In the genomic region with DNA sequence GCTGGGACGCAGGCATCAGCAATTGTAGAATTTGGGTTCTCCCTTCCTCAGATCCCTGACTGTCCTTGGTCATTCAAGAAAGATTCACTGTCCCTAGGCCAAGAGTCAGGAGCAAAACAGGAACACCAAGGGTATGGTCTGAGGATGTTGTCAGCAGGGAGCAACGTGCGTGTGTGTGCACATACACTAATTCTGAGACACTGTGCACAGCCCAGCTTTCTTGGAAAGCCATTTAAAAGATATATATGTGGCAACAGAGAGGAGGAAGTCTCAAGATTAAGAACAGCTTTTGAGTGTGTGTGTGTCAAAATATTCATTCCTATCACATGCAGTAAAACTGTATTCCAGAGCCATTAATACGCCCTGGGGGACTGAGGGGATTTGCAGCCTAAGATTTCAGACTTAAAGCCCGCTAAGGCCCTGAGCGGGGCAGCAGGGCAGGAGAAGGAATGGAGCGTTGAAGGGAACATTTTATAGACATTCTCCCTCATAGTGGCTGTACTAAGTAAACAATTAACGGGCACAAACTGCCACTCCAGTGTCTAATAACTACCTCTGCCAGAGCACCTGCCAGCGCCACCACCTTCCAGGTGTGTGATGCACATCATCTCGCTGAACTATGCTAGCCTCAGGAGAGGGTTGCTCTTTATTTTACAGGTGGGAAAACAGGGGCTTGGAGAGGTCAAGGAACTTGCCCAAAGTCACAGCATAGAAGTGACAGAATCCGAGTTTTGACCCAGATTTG, we compare ENCODE assay signal across 9 cellular contexts. TPM values are rescaled to one million over a fixed set of nuclear protein-coding genes. Genes with fewer than 3 reads are reported as not detected.
DNase-seq lines count a peak whose midpoint lies in the region; ATAC-seq, FAIRE-seq and TF ChIP-seq lines count a peak whose summit lies in the region.
"Had no signal": no experiment of that assay in that cellular context is flagged by ENCODE, and none has a peak within 500 bp of the region (broad histone marks: within the 10 kb centered on the region; RNA-seq: fewer than 3 reads in every experiment).

No MANE protein-coding gene starts in this region.

- H3K4me1 ChIP-seq in liver (ENCODE audit: control insufficient read depth in 4 of 4, insufficient read depth in 4 of 4, low read length in 3 of 4) (peaks cover 0 to 19% (median 13%) of the 10 kb centered on the region in 4 donors), HepG2 (ENCODE audit: insufficient read depth, low read length) (peaks cover 45% of the 10 kb centered on the region), right cardiac atrium (ENCODE audit: control insufficient read depth, insufficient read depth, low read length) (peaks cover 25% of the 10 kb centered on the region), upper lobe of left lung (peaks cover 64 to 75% (median 72%) of the 10 kb centered on the region in 4 donors), colonic mucosa (peaks cover 14% of the 10 kb centered on the region), endodermal cell (ENCODE audit: control insufficient read depth, insufficient read depth, low read length) (peaks cover 8% of the 10 kb centered on the region)

- H3K4me3 ChIP-seq in liver (ENCODE audit: low read depth in 1 of 3, low read length in 3 of 3) (no peak overlapping the region), HepG2 (replicated peaks in 1 of 3; ENCODE audit: insufficient read depth in 1 of 3, low read depth in 2 of 3, low read length in 3 of 3) (no peak overlapping the region), right cardiac atrium (ENCODE audit: low read length) (no peak overlapping the region), upper lobe of left lung (peak overlapping the region in 3 of 4 donors; percentile 66 to 72 (median 66)), colonic mucosa (no peak overlapping the region), endodermal cell (ENCODE audit: low read length) (no peak overlapping the region)

- TF ChIP-seq POLR2A in HepG2 (IDR thresholded peaks at IDR 0.05; ENCODE audit: insufficient read depth in 1 of 2, low read depth in 2 of 2, low read length in 2 of 2), result no peak
- TF ChIP-seq POLR2A in upper lobe of left lung (IDR thresholded peaks at IDR 0.05), result no peak

- H3K4me1 Mint-ChIP-seq in endodermal cell, result peaks cover 27% of the 10 kb centered on the region

- intact Hi-C loops in HepG2 (cut with micrococcal nuclease; ENCODE audit: unreplicated experiment) (no loop called here), right cardiac atrium (cut with DNase I) (no loop called here), colonic mucosa (cut with DNase I) (no loop called here)

- TF ChIP-seq CTCF in liver (IDR thresholded peaks at IDR 0.05; ENCODE audit: low read depth, low read length, missing input control) (no peak), HepG2 (CRISPR knock-in tag; IDR thresholded peaks at IDR 0.05) (no peak), upper lobe of left lung (IDR thresholded peaks at IDR 0.05) (no peak), colonic mucosa (IDR thresholded peaks at IDR 0.05) (no peak), endodermal cell (conservative IDR thresholded peaks at IDR 0.05) (no peak)

- H3K9ac ChIP-seq in liver (ENCODE audit: low read depth in 1 of 2, low read length in 2 of 2) (no peak overlapping the region), HepG2 (ENCODE audit: insufficient read depth, low read depth, low read length) (no peak overlapping the region), colonic mucosa (ENCODE audit: low read depth in 2 of 2, low read length in 2 of 2) (peak overlapping the region in 1 of 2 donors; percentile 27), endodermal cell (ENCODE audit: extremely low read depth, low read length, poor library complexity, severe bottlenecking) (no peak overlapping the region)

- no peaks in the 10 kb centered on the region for H4K20me1 ChIP-seq in HepG2 (ENCODE audit: insufficient read depth, low read length)

- FAIRE-seq in HepG2 (lab: Jason Lieb, UNC), result no peak
- FAIRE-seq: islet of Langerhans had no signal

- no peak for TF ChIP-seq EP300 in HepG2 (IDR thresholded peaks at IDR 0.05; ENCODE audit: low read depth in 2 of 2, low read length in 2 of 2)
- TF ChIP-seq EP300 in HepG2 (CRISPR knock-in tag; IDR thresholded peaks at IDR 0.05; ENCODE audit: borderline replicate concordance), result no peak
- no peak for TF ChIP-seq EP300 in upper lobe of left lung (IDR thresholded peaks at IDR 0.05)

- WGBS in liver, result 79% methylated on average over 11 of the region's 11 CpGs
- 89% methylated on average over 9 of the region's 11 CpGs for WGBS in HepG2 (ENCODE audit: low lambda C conversion rate)
- WGBS in right cardiac atrium, result 65% methylated on average over 11 of the region's 11 CpGs
- WGBS in upper lobe of left lung, 2 donors, result 51 to 66% methylated on average over 10 to 11 of the region's 11 CpGs
- WGBS in endodermal cell (ENCODE audit: insufficient coverage in 1 of 2, insufficient read length in 1 of 2), 2 experiments, result 92 to 95% methylated on average over 8 to 11 of the region's 11 CpGs

- no peaks in the 10 kb centered on the region for H3K9me3 Mint-ChIP-seq in endodermal cell

- CTCF ChIA-PET in HepG2 (lab: Yijun Ruan, JAX; ENCODE audit: low intra/inter-chr PET ratio, low total read pairs), result no interaction called here

- no peak overlapping the region for H3K4me2 ChIP-seq in HepG2 (ENCODE audit: low read depth, low read length)

- H3K27ac Mint-ChIP-seq in endodermal cell, result no peak overlapping the region

- in situ Hi-C loops in HepG2 (cut with HindIII; ENCODE audit: extremely low pct_ligation_motif_present, low pct_unique_long_range_greater_than_20kb), result no loop called here

- no peak for ATAC-seq in HepG2
- no peak for ATAC-seq in right cardiac atrium
- ATAC-seq in upper lobe of left lung (ENCODE audit: low FRiP score in 2 of 2), result peak in 1 of 2 donors; percentile 32
- no peak for ATAC-seq in GM19035 (IDR thresholded peaks at IDR 0.05; ENCODE audit: unreplicated experiment)

- peaks cover 53% of the 10 kb centered on the region for H3K27me3 Mint-ChIP-seq in endodermal cell (ENCODE audit: insufficient read depth)

- H3K36me3 ChIP-seq in liver (ENCODE audit: control insufficient read depth in 4 of 4, insufficient read depth in 3 of 4, low read depth in 1 of 4, low read length in 3 of 4) (no peaks in the 10 kb centered on the region), HepG2 (replicated peaks in 1 of 2; ENCODE audit: control insufficient read depth in 1 of 2, insufficient read depth in 2 of 2, low read length in 2 of 2) (no peaks in the 10 kb centered on the region), upper lobe of left lung (no peaks in the 10 kb centered on the region), colonic mucosa (no peaks in the 10 kb centered on the region), endodermal cell (ENCODE audit: control insufficient read depth, insufficient read depth, low read length) (no peaks in the 10 kb centered on the region)

- H3K9me3 ChIP-seq in liver (ENCODE audit: control insufficient read depth in 4 of 4, low read length in 3 of 4) (no peaks in the 10 kb centered on the region), HepG2 (ENCODE audit: low read length) (no peaks in the 10 kb centered on the region), right cardiac atrium (ENCODE audit: control insufficient read depth, low read length) (no peaks in the 10 kb centered on the region), upper lobe of left lung (no peaks in the 10 kb centered on the region), colonic mucosa (no peaks in the 10 kb centered on the region), endodermal cell (ENCODE audit: control insufficient read depth, low read length) (peaks cover 8% of the 10 kb centered on the region)

- no peaks in the 10 kb centered on the region for H3K36me3 Mint-ChIP-seq in endodermal cell (ENCODE audit: low read depth)

- H3K27ac ChIP-seq in liver (ENCODE audit: low read depth in 1 of 2, low read length in 2 of 2), result peak overlapping the region; percentile 47 to 91
- no peak overlapping the region for H3K27ac ChIP-seq in HepG2 (ENCODE audit: extremely low read length, insufficient read depth, low read length)
- H3K27ac ChIP-seq in right cardiac atrium (ENCODE audit: low read length), result peak overlapping the region; percentile 53
- peak overlapping the region; percentile 90 to 96 (median 94) for H3K27ac ChIP-seq in upper lobe of left lung
- H3K27ac ChIP-seq in colonic mucosa, result no peak overlapping the region
- no peak overlapping the region for H3K27ac ChIP-seq in endodermal cell (ENCODE audit: low read depth, low read length)

- TF ChIP-seq RAD21 in liver (IDR thresholded peaks at IDR 0.05) (no peak), HepG2 (CRISPR knock-in tag; IDR thresholded peaks at IDR 0.05) (no peak)

- H2AFZ ChIP-seq in HepG2 (ENCODE audit: low read length), result no peak overlapping the region

- POLR2A ChIA-PET in HepG2 (lab: Yijun Ruan, JAX), result no interaction called here

- DNase-seq in HepG2 (ENCODE audit: low spot score) (no peak), NCI-H748 (lab: John Stamatoyannopoulos, UW; ENCODE audit: unreplicated experiment) (peak; percentile 93), right cardiac atrium (no peak), upper lobe of left lung (no peak), colonic mucosa (no peak), endodermal cell (no peak)

- no peaks in the 10 kb centered on the region for H3K79me2 ChIP-seq in HepG2 (ENCODE audit: insufficient read depth, low read length)

- H3K27me3 ChIP-seq in liver (ENCODE audit: control insufficient read depth in 4 of 4, insufficient read depth in 4 of 4, low read length in 3 of 4) (no peaks in the 10 kb centered on the region), HepG2 (ENCODE audit: control insufficient read depth in 1 of 2, insufficient read depth in 2 of 2, low read length in 2 of 2) (peaks cover 1 to 11% of the 10 kb centered on the region in 2 experiments; a peak in 2 of 5 replicates), right cardiac atrium (ENCODE audit: control insufficient read depth, insufficient read depth) (no peaks in the 10 kb centered on the region), upper lobe of left lung (no peaks in the 10 kb centered on the region), colonic mucosa (no peaks in the 10 kb centered on the region), endodermal cell (ENCODE audit: control insufficient read depth, insufficient read depth, low read length, poor library complexity, severe bottlenecking) (peaks cover 76% of the 10 kb centered on the region)

- no peak overlapping the region for H3K4me3 Mint-ChIP-seq in endodermal cell

- no TSS peak for BruUV-seq in HepG2 (replicated peaks; lab: Mats Ljungman, UMichigan)

RNA-seq across cellular contexts. Expression of a gene that starts 2.0 kb away (rescaled TPM):
- total RNA-seq in liver (1 to 10 TPM; 2.1 to 3.5 TPM), HepG2 (2016; rRNA removed; fragmentation: Illumina TruSeq; extraction: Trizol) (2.9 TPM in 2 replicates), right cardiac atrium (10 to 100 TPM; 11.5 to 15.5 (median 12.2) TPM), upper lobe of left lung (10 to 100 TPM; 24.7 to 71.2 (median 38.0) TPM), colonic mucosa (10 to 100 TPM in 1 of 2 donors, 1 to 10 TPM in 1; 9.5 to 14.0 TPM), endodermal cell (1 to 10 TPM; 3.3 to 3.4 TPM)
- polyA plus RNA-seq in liver (1 to 10 TPM; 1.7 to 1.8 TPM), HepG2 (2011; rRNA removed) (1.7 and 1.9 TPM in 2 replicates), right cardiac atrium (8.6 TPM)
- 1.6 and 1.8 TPM in 2 replicates for total RNA-seq in HepG2 (2016; cell fraction: cytosol; rRNA removed; fragmentation: Illumina TruSeq; extraction: Trizol; ENCODE audit: low read depth)
- 2.4 and 2.6 TPM in 2 replicates for total RNA-seq in HepG2 (2016; cell fraction: insoluble cytoplasmic fraction; rRNA removed; fragmentation: Illumina TruSeq; extraction: Trizol)
- total RNA-seq in HepG2 (2016; cell fraction: membrane; rRNA removed; fragmentation: Illumina TruSeq; extraction: Trizol), result 1.7 and 3.3 TPM in 2 replicates
- 4.8 and 4.9 TPM in 2 replicates for total RNA-seq in HepG2 (2016; cell fraction: nucleus; rRNA removed; fragmentation: Illumina TruSeq; extraction: Trizol)
- polyA plus RNA-seq in HepG2 (2011; cell fraction: cytosol; rRNA removed), result 1.1 and 1.4 TPM in 2 replicates
- polyA plus RNA-seq in HepG2 (2011; cell fraction: nucleus; rRNA removed), result 4.1 and 4.3 TPM in 2 replicates
- polyA plus RNA-seq in HepG2 (2012), result 0.91 and 1.1 TPM in 2 replicates
- polyA plus RNA-seq in HepG2 (2016; cell fraction: cytosol; fragmentation: Illumina TruSeq; extraction: Trizol; ENCODE audit: low read depth), result 0.54 and 0.55 TPM in 2 replicates
- 2.1 and 3.1 TPM in 2 replicates for polyA plus RNA-seq in HepG2 (2016; cell fraction: insoluble cytoplasmic fraction; fragmentation: Illumina TruSeq; extraction: Trizol; ENCODE audit: low read depth)
- 1.2 TPM in 2 replicates for polyA plus RNA-seq in HepG2 (2016; cell fraction: membrane; fragmentation: Illumina TruSeq; extraction: Trizol; ENCODE audit: low read depth)
- 6.7 and 7.0 TPM in 2 replicates for polyA plus RNA-seq in HepG2 (2016; cell fraction: nucleus; fragmentation: Illumina TruSeq; extraction: Trizol; ENCODE audit: insufficient read depth, low read depth)
- polyA minus RNA-seq in HepG2 (2011; rRNA and poly(A)+ RNA removed; ENCODE audit: low replicate concordance), result 4.2 and 9.5 TPM in 2 replicates
- polyA minus RNA-seq in HepG2 (2011; cell fraction: cytosol; rRNA and poly(A)+ RNA removed), result 0.97 and 1.1 TPM in 2 replicates
- polyA minus RNA-seq in HepG2 (2011; cell fraction: nucleus; rRNA and poly(A)+ RNA removed), result 4.5 and 5.7 TPM in 2 replicates
- polyA plus RNA-seq in endodermal cell (2013, experiment 1 of 2), result 6.3 TPM
- 6.3 TPM for polyA plus RNA-seq in endodermal cell (2013, experiment 2 of 2)

RNA-seq across cellular contexts. Expression of a gene that starts 28.1 kb away (rescaled TPM):
- total RNA-seq in liver (10 to 100 TPM; 11.0 to 21.5 TPM), HepG2 (2016; rRNA removed; fragmentation: Illumina TruSeq; extraction: Trizol) (78.3 and 100 TPM in 2 replicates), right cardiac atrium (10 to 100 TPM; 21.2 to 25.1 (median 22.2) TPM), upper lobe of left lung (10 to 100 TPM; 12.6 to 26.2 (median 22.2) TPM), colonic mucosa (100 to 1,000 TPM in 1 of 2 donors, 10 to 100 TPM in 1; 42.5 to 103 TPM), endodermal cell (10 to 100 TPM; 46.4 to 48.9 TPM)
- polyA plus RNA-seq in liver (10 to 100 TPM; 21.2 to 22.5 TPM), HepG2 (2011; rRNA removed) (14.0 and 19.5 TPM in 2 replicates), right cardiac atrium (41.0 TPM)
- 39.7 and 45.3 TPM in 2 replicates for total RNA-seq in HepG2 (2016; cell fraction: cytosol; rRNA removed; fragmentation: Illumina TruSeq; extraction: Trizol; ENCODE audit: low read depth)
- total RNA-seq in HepG2 (2016; cell fraction: insoluble cytoplasmic fraction; rRNA removed; fragmentation: Illumina TruSeq; extraction: Trizol), result 82.1 and 105 TPM in 2 replicates
- total RNA-seq in HepG2 (2016; cell fraction: membrane; rRNA removed; fragmentation: Illumina TruSeq; extraction: Trizol), result 67.8 and 73.9 TPM in 2 replicates
- total RNA-seq in HepG2 (2016; cell fraction: nucleus; rRNA removed; fragmentation: Illumina TruSeq; extraction: Trizol), result 32.3 and 39.6 TPM in 2 replicates
- 11.4 and 15.5 TPM in 2 replicates for polyA plus RNA-seq in HepG2 (2011; cell fraction: cytosol; rRNA removed)
- 4.5 and 4.6 TPM in 2 replicates for polyA plus RNA-seq in HepG2 (2011; cell fraction: nucleus; rRNA removed)
- polyA plus RNA-seq in HepG2 (2012), result 24.6 and 36.2 TPM in 2 replicates
- polyA plus RNA-seq in HepG2 (2016; cell fraction: cytosol; fragmentation: Illumina TruSeq; extraction: Trizol; ENCODE audit: low read depth), result 46.7 and 63.3 TPM in 2 replicates
- 121 TPM in 2 replicates for polyA plus RNA-seq in HepG2 (2016; cell fraction: insoluble cytoplasmic fraction; fragmentation: Illumina TruSeq; extraction: Trizol; ENCODE audit: low read depth)
- 69.8 and 73.0 TPM in 2 replicates for polyA plus RNA-seq in HepG2 (2016; cell fraction: membrane; fragmentation: Illumina TruSeq; extraction: Trizol; ENCODE audit: low read depth)
- polyA plus RNA-seq in HepG2 (2016; cell fraction: nucleus; fragmentation: Illumina TruSeq; extraction: Trizol; ENCODE audit: insufficient read depth, low read depth), result 58.4 and 59.1 TPM in 2 replicates
- polyA minus RNA-seq in HepG2 (2011; rRNA and poly(A)+ RNA removed; ENCODE audit: low replicate concordance), result 8.0 and 33.3 TPM in 2 replicates
- polyA minus RNA-seq in HepG2 (2011; cell fraction: cytosol; rRNA and poly(A)+ RNA removed), result 5.6 and 6.7 TPM in 2 replicates
- 5.8 and 6.7 TPM in 2 replicates for polyA minus RNA-seq in HepG2 (2011; cell fraction: nucleus; rRNA and poly(A)+ RNA removed)
- polyA plus RNA-seq in endodermal cell (2013, experiment 1 of 2), result 47.9 TPM
- 44.2 TPM for polyA plus RNA-seq in endodermal cell (2013, experiment 2 of 2)

Comparison
In these comparisons a context has a peak if more than half of its experiments do, and no peak if none do; other contexts are left out.
1. H3K27ac ChIP-seq: peak in liver (2 of 2), right cardiac atrium (single experiment) and upper lobe of left lung (4 of 4); none in HepG2 (single experiment), colonic mucosa (single experiment) and endodermal cell (single experiment).
2. H3K4me3 ChIP-seq: peak in upper lobe of left lung (3 of 4); none in liver (0 of 3), HepG2 (0 of 3), right cardiac atrium (single experiment), colonic mucosa (single experiment) and endodermal cell (single experiment).